In genomic region chr7:18597759-18598158, GRCh38 we compare ENCODE assay signal across 28 cellular contexts.
"Had no signal": no experiment of that assay in that cellular context is flagged by ENCODE, and none has a peak within 500 bp of the region (broad histone marks: within the 10 kb centered on the region; RNA-seq: fewer than 3 reads in every experiment).

No MANE protein-coding gene starts in this region.

- H2AFZ ChIP-seq: PC-9 had no signal

- H3K27ac ChIP-seq: body of pancreas, PC-9 had no signal

- H3K4me1 ChIP-seq: body of pancreas had no signal

- H3K36me3 Mint-ChIP-seq: activated CD4-positive, alpha-beta memory T cell treated with anti-CD3 and anti-CD28 coated beads for 36 hours; activated naive CD4-positive, alpha-beta T cell treated with anti-CD3 and anti-CD28 coated beads, Interleukin-2, amount 10 ng/mL, durations not matched to agents 7 days and 5 days had no signal

- H3K27me3 Mint-ChIP-seq: activated B cell treated with CpG ODN at 0.5 μM for 24 hours; activated CD4-positive, alpha-beta memory T cell treated with anti-CD3 and anti-CD28 coated beads for 36 hours; activated CD4-positive, alpha-beta T cell treated with anti-CD3 and anti-CD28 coated beads, Interleukin-2, amount 10 ng/mL, durations not matched to agents 24 days and 14 days; activated naive CD4-positive, alpha-beta T cell treated with anti-CD3 and anti-CD28 coated beads, Interleukin-2, amount 10 ng/mL, durations not matched to agents 7 days and 5 days; activated naive CD8-positive, alpha-beta T cell treated with anti-CD3 and anti-CD28 coated beads for 36 hours; T-cell had no signal

- H3K4me3 Mint-ChIP-seq: activated B cell treated with CpG ODN at 0.5 μM for 24 hours; activated CD4-positive, alpha-beta memory T cell treated with anti-CD3 and anti-CD28 coated beads for 36 hours; activated CD4-positive, alpha-beta T cell treated with anti-CD3 and anti-CD28 coated beads, Interleukin-2, amount 10 ng/mL, durations not matched to agents 24 days and 14 days; activated naive CD4-positive, alpha-beta T cell treated with anti-CD3 and anti-CD28 coated beads, Interleukin-2, amount 10 ng/mL, durations not matched to agents 7 days and 5 days; activated naive CD8-positive, alpha-beta T cell treated with anti-CD3 and anti-CD28 coated beads for 36 hours; T-cell had no signal

- H3K4me3 ChIP-seq: body of pancreas, K562, PC-9 had no signal

- ATAC-seq: body of pancreas, K562, T-cell had no signal

- H3K27me3 ChIP-seq: body of pancreas had no signal

- H3K4me2 ChIP-seq: PC-9 had no signal

- H3K27ac Mint-ChIP-seq: activated B cell treated with CpG ODN at 0.5 μM for 24 hours; activated CD4-positive, alpha-beta memory T cell treated with anti-CD3 and anti-CD28 coated beads for 36 hours; activated CD4-positive, alpha-beta T cell treated with anti-CD3 and anti-CD28 coated beads, Interleukin-2, amount 10 ng/mL, durations not matched to agents 24 days and 14 days; activated naive CD4-positive, alpha-beta T cell treated with anti-CD3 and anti-CD28 coated beads, Interleukin-2, amount 10 ng/mL, durations not matched to agents 7 days and 5 days; activated naive CD8-positive, alpha-beta T cell treated with anti-CD3 and anti-CD28 coated beads for 36 hours; activated T-helper 2 cell treated with anti-CD3 and anti-CD28 coated beads, Interferon-gamma antibody, Interleukin-2, Interleukin-4, amounts not matched to agents 10 μg/mL and 5 μg/mL and 100 μg/mL, durations not matched to agents 14 hours and 24 hours and 36 hours; T-cell had no signal

- H3K4me1 Mint-ChIP-seq: activated CD4-positive, alpha-beta T cell treated with anti-CD3 and anti-CD28 coated beads, Interleukin-2, amount 10 ng/mL, durations not matched to agents 24 days and 14 days; activated naive CD4-positive, alpha-beta T cell treated with anti-CD3 and anti-CD28 coated beads, Interleukin-2, amount 10 ng/mL, durations not matched to agents 7 days and 5 days; activated naive CD8-positive, alpha-beta T cell treated with anti-CD3 and anti-CD28 coated beads for 36 hours; T-cell had no signal

- DNase-seq: activated B cell treated with CpG ODN at 0.5 μM for 24 hours; activated CD4-positive, alpha-beta memory T cell treated with anti-CD3 and anti-CD28 coated beads for 36 hours; activated CD4-positive, alpha-beta T cell treated with anti-CD3 and anti-CD28 coated beads for 1 hour; activated CD4-positive, alpha-beta T cell treated with anti-CD3 and anti-CD28 coated beads, Interleukin-2, amount 10 ng/mL, durations not matched to agents 24 days and 14 days; activated CD8-positive, alpha-beta memory T cell treated with anti-CD3 and anti-CD28 coated beads for 24 hours; activated gamma-delta T cell treated with Interleukin-2 at 50 U/mL for 16 hours; activated naive CD4-positive, alpha-beta T cell treated with anti-CD3 and anti-CD28 coated beads, Interleukin-2, amount 10 ng/mL, durations not matched to agents 7 days and 5 days; activated naive CD8-positive, alpha-beta T cell treated with anti-CD3 and anti-CD28 coated beads for 36 hours; activated T-cell treated with anti-CD3 and anti-CD28 coated beads for 4 hours; activated T-cell treated with anti-CD3 and anti-CD28 coated beads, Interleukin-2, amount 50 U/mL, for 48 hours; anterior cingulate cortex; body of pancreas; cerebellar nuclear complex; Karpas-422; MM.1S; NCI-H1105; NCI-H1436; NCI-H1694 treated with DMSO at 0.1 percent for 48 hours; NCI-H2029 treated with DMSO at 0.1 percent for 48 hours; NCI-H510A treated with DMSO at 0.1 percent for 48 hours; NCI-H69; PC-9; SIG-M5; T-cell; T-helper 2 cell; T1000 had no signal
